Comparison of ENCODE assay signal across 16 cellular contexts in genomic region chr1:64135501-64136245, GRCh38.
"Had no signal": no experiment of that assay in that cellular context is flagged by ENCODE, and none has a peak within 500 bp of the region (broad histone marks: within the 10 kb centered on the region; RNA-seq: fewer than 3 reads in every experiment).

No MANE protein-coding gene starts in this region.

- H3K4me3 Mint-ChIP-seq: activated CD8-positive, alpha-beta memory T cell treated with anti-CD3 and anti-CD28 coated beads, Interleukin-2, amount 10 ng/mL, durations not matched to agents 7 days and 5 days; activated T-cell treated with anti-CD3 and anti-CD28 coated beads, Interleukin-2, amount 50 U/mL, for 4 hours; memory B cell had no signal

- H3K9me3 ChIP-seq: left ventricle myocardium inferior, pancreas, thyroid gland had no signal

- H3K36me3 Mint-ChIP-seq: activated CD8-positive, alpha-beta memory T cell treated with anti-CD3 and anti-CD28 coated beads, Interleukin-2, amount 10 ng/mL, durations not matched to agents 7 days and 5 days; memory B cell had no signal

- H3K27ac Mint-ChIP-seq: activated CD8-positive, alpha-beta memory T cell treated with anti-CD3 and anti-CD28 coated beads, Interleukin-2, amount 10 ng/mL, durations not matched to agents 7 days and 5 days; memory B cell had no signal

- H3K36me3 ChIP-seq: cardiac muscle cell, left ventricle myocardium inferior, pancreas, thyroid gland had no signal

- H3K9me3 Mint-ChIP-seq: activated T-cell treated with anti-CD3 and anti-CD28 coated beads, Interleukin-2, amount 50 U/mL, for 4 hours; memory B cell had no signal

- H3K27me3 ChIP-seq: cardiac muscle cell, pancreas, thyroid gland had no signal

- H3K27ac ChIP-seq: cardiac muscle cell, epithelial cell of prostate, left ventricle myocardium inferior, pancreas, thyroid gland had no signal

- H3K4me3 ChIP-seq: cardiac muscle cell, coronary artery, left ventricle myocardium inferior, pancreas, thyroid gland had no signal

- H3K4me1 Mint-ChIP-seq: activated CD8-positive, alpha-beta memory T cell treated with anti-CD3 and anti-CD28 coated beads, Interleukin-2, amount 10 ng/mL, durations not matched to agents 7 days and 5 days; memory B cell had no signal

- H3K4me1 ChIP-seq: pancreas, thyroid gland had no signal

- DNase-seq: activated CD4-positive, alpha-beta T cell treated with anti-CD3 and anti-CD28 coated beads for 1 hour; activated CD4-positive, alpha-beta T cell treated with anti-CD3 and anti-CD28 coated beads, Interleukin-2, amount 50 U/mL, for 48 hours; activated CD8-positive, alpha-beta memory T cell treated with anti-CD3 and anti-CD28 coated beads, Interleukin-2, amount 10 ng/mL, durations not matched to agents 7 days and 5 days; activated T-cell treated with anti-CD3 and anti-CD28 coated beads, Interleukin-2, amount 50 U/mL, for 4 hours; effector CD8-positive, alpha-beta T cell; head of caudate nucleus; islet precursor cell; left ventricle myocardium inferior; pancreas; small intestine; T1000; thyroid gland had no signal
